Comparison of ENCODE assay signal across 12 cellular contexts in the genomic region with DNA sequence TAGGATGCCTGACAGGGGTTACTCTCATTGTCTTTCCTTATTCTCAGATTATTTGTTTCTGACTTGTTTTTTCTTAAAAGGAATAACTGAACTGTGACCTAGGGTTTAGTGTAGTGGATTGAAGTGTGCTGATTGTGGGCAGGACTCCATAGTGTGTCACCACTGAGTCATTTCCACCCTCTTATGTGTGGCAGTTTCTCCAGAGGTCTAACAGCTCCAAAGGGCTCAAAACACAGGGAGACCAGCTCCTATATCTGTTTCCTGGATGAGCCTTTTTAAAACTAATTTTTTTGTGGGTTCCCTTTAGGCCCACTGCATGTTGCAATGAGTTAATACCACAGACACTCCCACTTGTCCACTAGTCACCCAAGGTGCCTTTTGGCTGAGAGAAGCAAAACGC.
A peak's percentile ranks its signal among the peaks of the same experiment; 100 is the strongest.
DNase-seq lines count a peak whose midpoint lies in the region; ATAC-seq and FAIRE-seq lines count a peak whose summit lies in the region.
"Had no signal": no experiment of that assay in that cellular context is flagged by ENCODE, and none has a peak within 500 bp of the region (broad histone marks: within the 10 kb centered on the region; RNA-seq: fewer than 3 reads in every experiment).

No MANE protein-coding gene starts in this region.

- ATAC-seq in HG02798 (IDR thresholded peaks at IDR 0.05; ENCODE audit: poor library complexity, unreplicated experiment) (no peak), HG03521 (IDR thresholded peaks at IDR 0.05; ENCODE audit: unreplicated experiment) (no peak), HG03457 (IDR thresholded peaks at IDR 0.05; ENCODE audit: unreplicated experiment) (no peak)

- peak; percentile 94 for FAIRE-seq in RCC 7860 (lab: Jason Lieb, UNC)
- FAIRE-seq: keratinocyte had no signal

- DNase-seq in HPDE6-E6E7 (ENCODE audit: extremely low spot score): peak; percentile 25
- DNase-seq in RCC 7860 (ENCODE audit: low spot score): peak; percentile 89
- peak; percentile 0 for DNase-seq in dermis blood vessel endothelial cell
- DNase-seq in skeletal muscle cell (ENCODE audit: low read depth): peak; percentile 62
- DNase-seq in mesenteric fat pad (ENCODE audit: low spot score): no peak
- DNase-seq: activated T-cell treated with anti-CD3 and anti-CD28 coated beads, Interleukin-2, amount 50 U/mL, for 1 hour; aorta had no signal

- H3K4me3 ChIP-seq in skeletal muscle cell (ENCODE audit: low read depth, low read length): no peak overlapping the region
- H3K4me3 ChIP-seq: neural progenitor cell had no signal
